20 cellular contexts compared by ENCODE assay signal in the genomic region with DNA sequence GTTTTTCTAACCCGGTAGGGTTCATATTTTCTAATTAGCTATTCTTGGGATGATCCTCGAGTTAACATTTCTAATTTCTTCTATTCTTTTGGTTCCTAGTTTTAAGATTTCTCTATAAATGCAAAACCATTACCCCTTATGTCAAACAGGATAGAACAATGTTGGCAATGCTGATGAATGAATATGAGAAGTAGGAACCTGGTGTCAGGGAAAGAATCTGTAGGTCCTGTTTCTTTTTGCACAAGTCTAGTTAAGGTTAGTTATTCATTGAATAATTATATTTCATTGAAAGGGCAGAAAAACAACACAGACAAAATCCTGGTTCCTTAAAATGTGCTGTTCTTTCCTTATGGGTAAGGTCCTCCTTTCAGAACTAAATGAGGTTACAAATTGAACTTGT.
DNase-seq lines count a peak whose midpoint lies in the region; ATAC-seq and TF ChIP-seq lines count a peak whose summit lies in the region.
"Had no signal": no experiment of that assay in that cellular context is flagged by ENCODE, and none has a peak within 500 bp of the region (broad histone marks: within the 10 kb centered on the region; RNA-seq: fewer than 3 reads in every experiment).

No MANE protein-coding gene starts in this region.

- H3K27ac ChIP-seq in HUES48 (ENCODE audit: low read depth, low read length) = peak overlapping the region; percentile 86
- peak overlapping the region; percentile 36 to 83 (median 60) for H3K27ac ChIP-seq in body of pancreas
- no peak overlapping the region for H3K27ac ChIP-seq in iPS-20b (ENCODE audit: low read length)
- H3K27ac ChIP-seq in tibial artery = no peak overlapping the region
- H3K27ac ChIP-seq: A549, Peyer's patch, SJSA1 had no signal

- WGBS in body of pancreas, 2 donors = 68 to 74% methylated on average over 2 of the region's 2 CpGs

- H3K4me1 ChIP-seq in HUES48 (ENCODE audit: control insufficient read depth, insufficient read depth, low read length) = peaks cover 44% of the 10 kb centered on the region
- peaks cover 20% of the 10 kb centered on the region for H3K4me1 ChIP-seq in body of pancreas
- peaks cover 44% of the 10 kb centered on the region for H3K4me1 ChIP-seq in iPS-20b (ENCODE audit: insufficient read depth, low read length)
- H3K4me1 ChIP-seq in tibial artery = no peaks in the 10 kb centered on the region
- H3K4me1 ChIP-seq: A549, HAP-1, Peyer's patch, SJSA1 had no signal

- no peaks in the 10 kb centered on the region for H3K36me3 ChIP-seq in HUES48 (ENCODE audit: control insufficient read depth, insufficient read depth, low read length)
- no peaks in the 10 kb centered on the region for H3K36me3 ChIP-seq in body of pancreas (replicated peaks in 1 of 2; ENCODE audit: insufficient read depth in 1 of 2, low read depth in 2 of 2)
- no peaks in the 10 kb centered on the region for H3K36me3 ChIP-seq in iPS-20b (ENCODE audit: insufficient read depth, low read depth, low read length)
- no peaks in the 10 kb centered on the region for H3K36me3 ChIP-seq in tibial artery
- H3K36me3 ChIP-seq: HAP-1, Peyer's patch, SJSA1 had no signal

- H3K9me3 ChIP-seq in HUES48 (ENCODE audit: control insufficient read depth, insufficient read depth, low read length) (no peaks in the 10 kb centered on the region), body of pancreas (no peaks in the 10 kb centered on the region), iPS-20b (ENCODE audit: insufficient read depth, low read depth, low read length) (no peaks in the 10 kb centered on the region), tibial artery (no peaks in the 10 kb centered on the region)
- H3K9me3 ChIP-seq: A549, HAP-1, Peyer's patch, SJSA1 had no signal

- TF ChIP-seq CTCF in body of pancreas (IDR thresholded peaks at IDR 0.05) (no peak), tibial artery (IDR thresholded peaks at IDR 0.05) (no peak)

- ATAC-seq in body of pancreas = peak; percentile 79
- ATAC-seq: A549 had no signal

- intact Hi-C loops in body of pancreas (cut with DNase I) = no loop called here
- intact Hi-C loops in tibial artery (cut with DNase I; ENCODE audit: low total_unique reads) = no loop called here

- no peak for DNase-seq in body of pancreas
- peak; percentile 32 for DNase-seq in renal cortical epithelial cell (ENCODE audit: low read depth)
- no peak for DNase-seq in EL
- DNase-seq in tibial artery = no peak
- no peak for DNase-seq in NCI-H187 (lab: John Stamatoyannopoulos, UW)
- DNase-seq: DMS53; KG1; NCI-H1092; NCI-H1436; NCI-H1930; NCI-H2227 treated with DMSO at 0.1 percent for 48 hours; NCI-H510A treated with DMSO at 0.1 percent for 48 hours; NCI-H774; NK-92 treated with Interleukin-12 subunit alpha and Interleukin-12 subunit beta, amount 100 ng/mL, for 24 hours; Peyer's patch had no signal

- H3K9ac ChIP-seq in HUES48 (ENCODE audit: low read depth, low read length) = no peak overlapping the region
- peak overlapping the region; percentile 14; the same call in 1 of the 2 replicates for H3K9ac ChIP-seq in iPS-20b (ENCODE audit: low read depth, low read length)

- H3K4me3 ChIP-seq in HUES48 (ENCODE audit: low read depth, low read length) (peak overlapping the region; percentile 19; the same call in 1 of the 2 replicates), body of pancreas (no peak overlapping the region), iPS-20b (ENCODE audit: low read length) (peak overlapping the region; percentile 29; the same call in 1 of the 2 replicates), tibial artery (no peak overlapping the region)
- H3K4me3 ChIP-seq: A549, HAP-1, Peyer's patch, SJSA1 had no signal

- no peak for TF ChIP-seq POLR2A in body of pancreas (IDR thresholded peaks at IDR 0.05)

- H3K27me3 ChIP-seq in HUES48 (ENCODE audit: control insufficient read depth, insufficient read depth, low read length) (no peaks in the 10 kb centered on the region), body of pancreas (no peaks in the 10 kb centered on the region), iPS-20b (ENCODE audit: insufficient read depth, low read length) (no peaks in the 10 kb centered on the region), tibial artery (no peaks in the 10 kb centered on the region)
- H3K27me3 ChIP-seq: Peyer's patch, SJSA1 had no signal

Comparison
In these comparisons a context has a peak if more than half of its experiments do, and no peak if none do; other contexts are left out.
1. H3K27ac ChIP-seq: peak in HUES48 (single experiment) and body of pancreas (4 of 4); none in iPS-20b (single experiment) and tibial artery (0 of 2).
2. H3K4me3 ChIP-seq: peak in HUES48 (single experiment) and iPS-20b (single experiment); none in body of pancreas (0 of 2) and tibial artery (0 of 2).